In genomic region chr12:48814313-48815280, GRCh38 we compare ENCODE assay signal across 8 cellular contexts. TPM values are rescaled to one million over a fixed set of nuclear protein-coding genes. Genes with fewer than 3 reads are reported as not detected.
DNase-seq lines count a peak whose midpoint lies in the region; ATAC-seq and TF ChIP-seq lines count a peak whose summit lies in the region.

No MANE protein-coding gene starts in this region.

- peak; percentile 99 to 100 (median 100) for TF ChIP-seq CTCF in upper lobe of left lung (IDR thresholded peaks at IDR 0.05)

- peaks cover 49% of the 10 kb centered on the region for H3K27me3 ChIP-seq in HUES64 (ENCODE audit: insufficient read depth, low read length)
- H3K27me3 ChIP-seq in SJSA1 (replicated peaks) = no peaks in the 10 kb centered on the region
- peaks cover 0 to 5% (median 0%) of the 10 kb centered on the region in 4 donors for H3K27me3 ChIP-seq in upper lobe of left lung

- H3K9me3 ChIP-seq in HUES64 (ENCODE audit: insufficient read depth, low read depth, low read length) (no peaks in the 10 kb centered on the region), SJSA1 (replicated peaks) (no peaks in the 10 kb centered on the region; the same call in 1 of the 2 replicates), upper lobe of left lung (no peaks in the 10 kb centered on the region)

- peak overlapping the region; percentile 45; the same call in 1 of the 2 replicates for H3K9ac ChIP-seq in HUES64 (ENCODE audit: low read depth, low read length)

- no peak overlapping the region for H3K27ac ChIP-seq in HUES64 (ENCODE audit: low read depth, low read length)
- H3K27ac ChIP-seq in SJSA1 = peak overlapping the region; percentile 9; the same call in 1 of the 2 replicates
- peak overlapping the region; percentile 78 to 88 (median 80) for H3K27ac ChIP-seq in upper lobe of left lung

- TF ChIP-seq EP300 in upper lobe of left lung (IDR thresholded peaks at IDR 0.05) = no peak

- intact Hi-C loops in Right ventricle myocardium superior (cut with DNase I) = no loop called here

- H3K36me3 ChIP-seq in HUES64 (ENCODE audit: insufficient read depth, low read length) (no peaks in the 10 kb centered on the region), SJSA1 (no peaks in the 10 kb centered on the region), upper lobe of left lung (no peaks in the 10 kb centered on the region)

- H3K4me3 ChIP-seq in HUES64 (ENCODE audit: low read length) (peak overlapping the region; percentile 70), SJSA1 (peak overlapping the region; percentile 55), upper lobe of left lung (peak overlapping the region; percentile 43 to 80 (median 76))

- H3K27ac Mint-ChIP-seq in activated naive CD4-positive, alpha-beta T cell treated with anti-CD3 and anti-CD28 coated beads, Interleukin-2, amount 50 U/mL, for 72 hours = peak overlapping the region; percentile 51 to 75

- H3K4me1 ChIP-seq in HUES64 (ENCODE audit: insufficient read depth, low read length) (peaks cover 27% of the 10 kb centered on the region), SJSA1 (replicated peaks) (peaks cover 34% of the 10 kb centered on the region), upper lobe of left lung (peaks cover 16 to 52% (median 35%) of the 10 kb centered on the region in 4 donors)

- no peaks in the 10 kb centered on the region for H3K36me3 Mint-ChIP-seq in activated naive CD4-positive, alpha-beta T cell treated with anti-CD3 and anti-CD28 coated beads, Interleukin-2, amount 50 U/mL, for 72 hours

- H3K9me3 Mint-ChIP-seq in activated naive CD4-positive, alpha-beta T cell treated with anti-CD3 and anti-CD28 coated beads, Interleukin-2, amount 50 U/mL, for 72 hours = no peaks in the 10 kb centered on the region

- TF ChIP-seq POLR2A in upper lobe of left lung (IDR thresholded peaks at IDR 0.05) = peak in 3 of 4 donors; percentile 17 to 43 (median 35)

- peak; percentile 82 for DNase-seq in EL
- DNase-seq in SJSA1 (ENCODE audit: low read depth in 1 of 2, low spot score in 2 of 2) = peak; percentile 81 to 84
- DNase-seq in activated naive CD4-positive, alpha-beta T cell treated with anti-CD3 and anti-CD28 coated beads, Interleukin-2, amount 50 U/mL, for 72 hours (ENCODE audit: low spot score in 2 of 2) = peak; percentile 86 to 94
- DNase-seq in Right ventricle myocardium superior = peak; percentile 93
- peak; percentile 44 for DNase-seq in pons (ENCODE audit: low spot score)
- peak; percentile 90 to 98 for DNase-seq in upper lobe of left lung

- under 1% methylated on average over 84 of the region's 84 CpGs for WGBS in HUES64
- WGBS in upper lobe of left lung, 2 donors = 0% methylated on average over 15 to 41 of the region's 84 CpGs

- peak; percentile 72 for ATAC-seq in GM21515 (IDR thresholded peaks at IDR 0.05; ENCODE audit: unreplicated experiment)
- ATAC-seq in activated naive CD4-positive, alpha-beta T cell treated with anti-CD3 and anti-CD28 coated beads, Interleukin-2, amount 50 U/mL, for 72 hours = peak; percentile 81
- peak; percentile 93 for ATAC-seq in Right ventricle myocardium superior (ENCODE audit: poor library complexity)
- ATAC-seq in upper lobe of left lung (ENCODE audit: low FRiP score in 2 of 2) = peak; percentile 94 to 95

RNA-seq across cellular contexts. Expression of gene CACNB3, which starts 3.7 kb away (rescaled TPM):
- polyA plus RNA-seq in HUES64 (2013, experiment 1 of 2) = 16.3 TPM
- 19.0 TPM for polyA plus RNA-seq in HUES64 (2013, experiment 2 of 2)
- total RNA-seq in SJSA1 (2014; rRNA removed; shearing (Covaris generic)) = 8.9 and 20.9 TPM in 2 replicates
- total RNA-seq in activated naive CD4-positive, alpha-beta T cell treated with anti-CD3 and anti-CD28 coated beads, Interleukin-2, amount 50 U/mL, for 72 hours = 10 to 100 TPM; 11.0 to 15.3 TPM
- total RNA-seq in Right ventricle myocardium superior (5.9 TPM), upper lobe of left lung (10 to 100 TPM in 5 of 6 donors, 1 to 10 TPM in 1; 9.1 to 21.2 (median 14.3) TPM)

RNA-seq across cellular contexts. Expression of gene ADCY6, which starts 25.7 kb away (rescaled TPM):
- 12.7 TPM for polyA plus RNA-seq in HUES64 (2013, experiment 1 of 2)
- 20.4 TPM for polyA plus RNA-seq in HUES64 (2013, experiment 2 of 2)
- total RNA-seq in SJSA1 (2014; rRNA removed; shearing (Covaris generic)) = 20.6 and 22.9 TPM in 2 replicates
- under 1 TPM; 0.23 to 0.41 TPM for total RNA-seq in activated naive CD4-positive, alpha-beta T cell treated with anti-CD3 and anti-CD28 coated beads, Interleukin-2, amount 50 U/mL, for 72 hours
- total RNA-seq in Right ventricle myocardium superior = 52.1 TPM
- 100 to 1,000 TPM in 1 of 6 donors, 10 to 100 TPM in 5; 26.0 to 113 (median 35.1) TPM for total RNA-seq in upper lobe of left lung

RNA-seq across cellular contexts. Expression of gene DDX23, which starts 37.4 kb away (rescaled TPM):
- 62.0 TPM for polyA plus RNA-seq in HUES64 (2013, experiment 1 of 2)
- 57.4 TPM for polyA plus RNA-seq in HUES64 (2013, experiment 2 of 2)
- total RNA-seq in SJSA1 (2014; rRNA removed; shearing (Covaris generic)) = 77.1 and 109 TPM in 2 replicates
- 100 to 1,000 TPM in 1 of 2 donors, 10 to 100 TPM in 1; 90.7 to 121 TPM for total RNA-seq in activated naive CD4-positive, alpha-beta T cell treated with anti-CD3 and anti-CD28 coated beads, Interleukin-2, amount 50 U/mL, for 72 hours
- total RNA-seq in Right ventricle myocardium superior (32.4 TPM), upper lobe of left lung (100 to 1,000 TPM in 1 of 6 donors, 10 to 100 TPM in 5; 64.5 to 163 (median 81.8) TPM)

RNA-seq across cellular contexts. Expression of gene RND1, which starts 51.1 kb away (rescaled TPM):
- polyA plus RNA-seq in HUES64 (2013, experiment 1 of 2) = 10.6 TPM
- polyA plus RNA-seq in HUES64 (2013, experiment 2 of 2) = 9.4 TPM
- not detected in 2 replicates for total RNA-seq in SJSA1 (2014; rRNA removed; shearing (Covaris generic))
- 10 to 100 TPM in 1 of 2 donors, 1 to 10 TPM in 1; 4.3 to 10.4 TPM for total RNA-seq in activated naive CD4-positive, alpha-beta T cell treated with anti-CD3 and anti-CD28 coated beads, Interleukin-2, amount 50 U/mL, for 72 hours
- total RNA-seq in Right ventricle myocardium superior (0.11 TPM), upper lobe of left lung (10 to 100 TPM in 4 of 6 donors, 1 to 10 TPM in 2; 7.2 to 23.0 (median 14.2) TPM)

Comparison
In these comparisons a context has a peak if more than half of its experiments do, and no peak if none do; other contexts are left out.
1. DNase-seq: peak in every context shown above with its lines; median percentile 94 in upper lobe of left lung; 93 in Right ventricle myocardium superior; 90 in activated naive CD4-positive, alpha-beta T cell treated with anti-CD3 and anti-CD28 coated beads, Interleukin-2, amount 50 U/mL, for 72 hours; 82 in SJSA1; 82 in EL; 44 in pons.
2. RNA of gene ADCY6, which starts 25.7 kb away (total RNA-seq): 52.1 TPM in Right ventricle myocardium superior (single experiment), 26.0 to 113 TPM in upper lobe of left lung and 20.6 to 22.9 TPM in SJSA1; 0.23 to 0.41 TPM in activated naive CD4-positive, alpha-beta T cell treated with anti-CD3 and anti-CD28 coated beads, Interleukin-2, amount 50 U/mL, for 72 hours; every median in the first group is over 10 times any median in the second.
3. Peak in every context shown above with its lines, with median percentiles within 50 percentile points of each other: ATAC-seq and H3K4me3 ChIP-seq.